Comparison of ENCODE assay signal across 22 cellular contexts in genomic region chr20:44596010-44596409, GRCh38. TPM values are rescaled to one million over a fixed set of nuclear protein-coding genes. Genes with fewer than 3 reads are reported as not detected.
DNase-seq lines count a peak whose midpoint lies in the region; ATAC-seq and TF ChIP-seq lines count a peak whose summit lies in the region.
"Had no signal": no experiment of that assay in that cellular context is flagged by ENCODE, and none has a peak within 500 bp of the region (broad histone marks: within the 10 kb centered on the region; RNA-seq: fewer than 3 reads in every experiment).

No MANE protein-coding gene starts in this region.

- WGBS in heart left ventricle, 4 donors = 84 to 89% (median 88%) methylated on average over 4 of the region's 4 CpGs
- WGBS in upper lobe of left lung, 2 donors = 79 to 80% methylated on average over 4 of the region's 4 CpGs

- intact Hi-C loops in heart left ventricle (cut with DNase I) = no loop called here
- intact Hi-C loops in left cardiac atrium (cut with DNase I) = no loop called here

- H3K4me1 ChIP-seq in heart left ventricle (peaks cover 48 to 97% (median 81%) of the 10 kb centered on the region in 12 donors), upper lobe of left lung (peaks cover 61 to 71% (median 64%) of the 10 kb centered on the region in 4 donors)

- no peaks in the 10 kb centered on the region for H3K9me3 Mint-ChIP-seq in nephron progenitor cell
- H3K9me3 Mint-ChIP-seq: activated CD4-positive, alpha-beta T cell treated with anti-CD3 and anti-CD28 coated beads, Interleukin-2, amount 10 ng/mL, durations not matched to agents 24 days and 14 days; CD4-positive, CD25-positive, alpha-beta regulatory T cell had no signal

- ATAC-seq in heart left ventricle (no peak), left cardiac atrium (no peak), upper lobe of left lung (ENCODE audit: low FRiP score in 2 of 2) (no peak), HG02973 (IDR thresholded peaks at IDR 0.05; ENCODE audit: unreplicated experiment) (no peak), HG03139 (IDR thresholded peaks at IDR 0.05; ENCODE audit: unreplicated experiment) (no peak)

- peak overlapping the region; percentile 14 for H3K27ac Mint-ChIP-seq in nephron progenitor cell
- H3K27ac Mint-ChIP-seq: activated CD4-positive, alpha-beta T cell treated with anti-CD3 and anti-CD28 coated beads, Interleukin-2, amount 10 ng/mL, durations not matched to agents 24 days and 14 days had no signal

- no peak for TF ChIP-seq EP300 in upper lobe of left lung (IDR thresholded peaks at IDR 0.05)

- no peaks in the 10 kb centered on the region for H3K9me3 ChIP-seq in heart left ventricle
- H3K9me3 ChIP-seq in upper lobe of left lung = no peaks in the 10 kb centered on the region

- TF ChIP-seq CTCF in heart left ventricle (IDR thresholded peaks at IDR 0.05) (no peak), coronary artery (IDR thresholded peaks at IDR 0.05) (no peak), nephron progenitor cell (IDR thresholded peaks at IDR 0.05) (no peak), upper lobe of left lung (IDR thresholded peaks at IDR 0.05) (no peak)

- H3K27me3 Mint-ChIP-seq in nephron progenitor cell (ENCODE audit: low read depth, poor library complexity) = no peaks in the 10 kb centered on the region
- H3K27me3 Mint-ChIP-seq: activated CD4-positive, alpha-beta T cell treated with anti-CD3 and anti-CD28 coated beads, Interleukin-2, amount 10 ng/mL, durations not matched to agents 24 days and 14 days; CD4-positive, CD25-positive, alpha-beta regulatory T cell had no signal

- H3K4me3 Mint-ChIP-seq in nephron progenitor cell = no peak overlapping the region
- H3K4me3 Mint-ChIP-seq: activated CD4-positive, alpha-beta T cell treated with anti-CD3 and anti-CD28 coated beads, Interleukin-2, amount 10 ng/mL, durations not matched to agents 24 days and 14 days; CD4-positive, CD25-positive, alpha-beta regulatory T cell had no signal

- H3K36me3 ChIP-seq in heart left ventricle (peaks cover 0 to 38% (median 18%) of the 10 kb centered on the region in 9 donors), upper lobe of left lung (peaks cover 0 to 15% (median 1%) of the 10 kb centered on the region in 4 donors)
- H3K36me3 ChIP-seq: brain microvascular endothelial cell had no signal

- DNase-seq in heart left ventricle (no peak), left cardiac atrium (no peak), coronary artery (ENCODE audit: low spot score) (no peak), nephron progenitor cell (no peak), upper lobe of left lung (no peak), NCI-H2029 (lab: John Stamatoyannopoulos, UW) (no peak)
- DNase-seq: 8988T; activated CD4-positive, alpha-beta T cell treated with anti-CD3 and anti-CD28 coated beads, Interleukin-2, amount 10 ng/mL, durations not matched to agents 24 days and 14 days; activated naive CD4-positive, alpha-beta T cell treated with anti-CD3 and anti-CD28 coated beads, Interleukin-2, amount 50 U/mL, for 16 hours; activated T-cell treated with anti-CD3 and anti-CD28 coated beads for 4 hours; brain microvascular endothelial cell; CD4-positive, CD25-positive, alpha-beta regulatory T cell; DMS53; dorsolateral prefrontal cortex; GM23248; NCI-H1105 treated with DMSO at 0.1 percent for 48 hours; NCI-H82; nucleus accumbens; stimulated activated CD4-positive, alpha-beta T cell treated with anti-CD3 and anti-CD28 coated beads, Interleukin-4, amount 100 ng/mL, for 24 hours had no signal

- TF ChIP-seq POLR2A in heart left ventricle (IDR thresholded peaks at IDR 0.05) (no peak), upper lobe of left lung (IDR thresholded peaks at IDR 0.05) (no peak)

- no peaks in the 10 kb centered on the region for H3K4me1 Mint-ChIP-seq in nephron progenitor cell

- peaks cover 8% of the 10 kb centered on the region for H3K36me3 Mint-ChIP-seq in nephron progenitor cell (ENCODE audit: low read depth)
- H3K36me3 Mint-ChIP-seq: CD4-positive, CD25-positive, alpha-beta regulatory T cell had no signal

- no peaks in the 10 kb centered on the region for H3K27me3 ChIP-seq in heart left ventricle
- no peaks in the 10 kb centered on the region for H3K27me3 ChIP-seq in upper lobe of left lung
- H3K27me3 ChIP-seq: brain microvascular endothelial cell, dorsolateral prefrontal cortex had no signal

- H3K27ac ChIP-seq in heart left ventricle (peak overlapping the region in 11 of 12 donors; percentile 89 to 97 (median 93)), coronary artery (peak overlapping the region; percentile 88 to 90), upper lobe of left lung (peak overlapping the region in 3 of 4 donors; percentile 49 to 85 (median 67))
- H3K27ac ChIP-seq: brain microvascular endothelial cell, GM23248, KMS-11 had no signal

- H3K4me3 ChIP-seq in heart left ventricle = no peak overlapping the region
- no peak overlapping the region for H3K4me3 ChIP-seq in coronary artery
- no peak overlapping the region for H3K4me3 ChIP-seq in upper lobe of left lung
- H3K4me3 ChIP-seq: dorsolateral prefrontal cortex, GM23248 had no signal

RNA-seq across cellular contexts. Expression of gene PKIG, which starts 13.6 kb away (rescaled TPM):
- total RNA-seq in heart left ventricle (100 to 1,000 TPM; 156 to 286 (median 200) TPM), left cardiac atrium (100 to 1,000 TPM; 159 to 182 TPM), upper lobe of left lung (10 to 100 TPM; 46.1 to 91.5 (median 67.8) TPM)
- 100 to 1,000 TPM; 155 to 213 TPM for polyA plus RNA-seq in heart left ventricle

RNA-seq across cellular contexts. Expression of gene ADA, which starts 55.5 kb away (rescaled TPM):
- total RNA-seq in heart left ventricle (10 to 100 TPM in 2 of 9 donors, 1 to 10 TPM in 7; 2.5 to 11.5 (median 6.0) TPM), left cardiac atrium (10 to 100 TPM; 11.3 to 12.2 TPM), upper lobe of left lung (1 to 10 TPM; 5.0 to 9.4 (median 7.2) TPM)
- 10 to 100 TPM in 1 of 2 donors, 1 to 10 TPM in 1; 6.4 to 10.9 TPM for polyA plus RNA-seq in heart left ventricle
